Comparison of ENCODE assay signal across 15 cellular contexts in the genomic region with DNA sequence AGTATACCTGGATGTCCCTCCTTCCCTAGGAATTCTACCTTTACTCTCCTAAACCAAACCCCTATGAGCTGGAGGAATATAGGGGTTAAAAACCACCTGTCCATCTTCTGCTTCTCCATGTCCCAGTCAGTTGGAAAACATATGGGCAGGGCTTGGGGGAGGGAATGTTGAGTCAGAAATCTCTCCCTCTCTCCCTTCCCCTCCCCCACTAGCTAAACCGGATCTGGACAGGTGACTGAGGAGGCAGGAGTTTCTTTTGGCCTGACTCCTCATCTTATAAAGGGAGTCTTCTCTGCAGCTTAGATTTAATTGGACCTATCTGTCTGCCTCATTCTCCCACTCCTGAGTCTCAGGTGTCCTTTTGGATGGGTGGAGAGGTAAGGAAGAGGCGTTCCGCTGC. TPM values are rescaled to one million over a fixed set of nuclear protein-coding genes. Genes with fewer than 3 reads are reported as not detected.
DNase-seq lines count a peak whose midpoint lies in the region; ATAC-seq and TF ChIP-seq lines count a peak whose summit lies in the region.
"Had no signal": no experiment of that assay in that cellular context is flagged by ENCODE, and none has a peak within 500 bp of the region (broad histone marks: within the 10 kb centered on the region; RNA-seq: fewer than 3 reads in every experiment).

No MANE protein-coding gene starts in this region.

- H3K23me2 ChIP-seq in H9 (ENCODE audit: insufficient read length, low read depth, low read length, poor library complexity, severe bottlenecking), result no peaks in the 10 kb centered on the region

- H3K4me1 Mint-ChIP-seq in H9 (peaks cover 9 to 13% of the 10 kb centered on the region in 2 experiments), MCF 10A (ENCODE audit: insufficient read depth, unreplicated experiment) (no peaks in the 10 kb centered on the region)
- H3K4me1 Mint-ChIP-seq: activated B cell treated with CpG ODN at 0.5 μM for 24 hours had no signal

- H2BK5ac ChIP-seq in H9 (ENCODE audit: insufficient read length, low read length), result no peak overlapping the region

- H3K4me3 Mint-ChIP-seq in H9, result no peak overlapping the region; a peak in 1 of 5 replicates
- H3K4me3 Mint-ChIP-seq in MCF 10A (ENCODE audit: unreplicated experiment), result no peak overlapping the region
- H3K4me3 Mint-ChIP-seq: activated B cell treated with CpG ODN at 0.5 μM for 24 hours; activated T-cell treated with anti-CD3 and anti-CD28 coated beads, Interleukin-2, amount 50 U/mL, for 24 hours had no signal

- H2AFZ ChIP-seq in H9 (ENCODE audit: low read length), result no peak overlapping the region

- H4K91ac ChIP-seq in H9 (ENCODE audit: insufficient read length, low read depth, low read length), result no peak overlapping the region

- no peaks in the 10 kb centered on the region for H3K27me3 ChIP-seq in H9 (ENCODE audit: insufficient read depth, low read length)
- H3K27me3 ChIP-seq: BE2C had no signal

- H3T11ph ChIP-seq in H9 (ENCODE audit: low read length), result no peak overlapping the region

- H3K14ac ChIP-seq in H9 (ENCODE audit: insufficient read depth, low read length), result no peak overlapping the region

- BruUV-seq in MCF 10A (replicated peaks; lab: Mats Ljungman, UMichigan), result no TSS peak

- CTCF ChIA-PET in MCF 10A (lab: Yijun Ruan, JAX), result interaction anchor here (0.6 kb wide), 1 partner anchor 71 kb away, joined by 3 read pairs; no protein-coding TSS in a partner anchor

- H3K36me3 Mint-ChIP-seq in H9 (ENCODE audit: insufficient read depth in 1 of 3, low read depth in 3 of 3) (peaks cover 33 to 72% (median 69%) of the 10 kb centered on the region in 3 experiments), MCF 10A (ENCODE audit: insufficient read depth, unreplicated experiment) (no peaks in the 10 kb centered on the region)

- POLR2A ChIA-PET in MCF 10A (lab: Yijun Ruan, JAX), result interaction anchor here (0.6 to 1.7 kb wide), 5 partner anchors 14 to 274 kb away, joined by 3 to 6 read pairs (median 3); a partner anchor contains a TSS

- no peak overlapping the region for H3K4me2 ChIP-seq in H9 (ENCODE audit: insufficient read depth, insufficient read length, low read length)

- H4K20me1 ChIP-seq in H9 (ENCODE audit: control insufficient read depth, insufficient read depth, insufficient read length), result no peaks in the 10 kb centered on the region

- no peak overlapping the region for H3K18ac ChIP-seq in H9 (ENCODE audit: insufficient read length, low read depth, low read length)

- no peak for ATAC-seq in HG02798 (IDR thresholded peaks at IDR 0.05; ENCODE audit: poor library complexity, unreplicated experiment)

- H3K27ac ChIP-seq in H9 (ENCODE audit: insufficient read length, low read depth, low read length), result no peak overlapping the region
- H3K27ac ChIP-seq: SJSA1 had no signal

- H3K23ac ChIP-seq in H9 (ENCODE audit: insufficient read length, low read depth, low read length), result no peak overlapping the region

- H3K9ac ChIP-seq in H9 (ENCODE audit: extremely low read depth, insufficient read length, low read length), result no peak overlapping the region

- H3K4ac ChIP-seq in H9 (ENCODE audit: low read depth, low read length), result no peak overlapping the region

- DNase-seq in H9 (no peak), MCF 10A (ENCODE audit: unreplicated experiment) (peak; percentile 37), myocyte (ENCODE audit: low read depth) (peak; percentile 44), putamen (ENCODE audit: low spot score) (no peak)
- DNase-seq in stimulated activated CD4-positive, alpha-beta T cell treated with anti-CD3 and anti-CD28 coated beads, Interleukin-1b, Interleukin-23, amount 100 ng/mL, for 48 hours, result no peak
- DNase-seq: activated B cell treated with CpG ODN at 0.5 μM for 24 hours; activated T-cell treated with anti-CD3 and anti-CD28 coated beads, Interleukin-2, amount 50 U/mL, for 24 hours; aorta; BE2C; effector memory CD4-positive, alpha-beta T cell; glutamatergic neuron; NCI-H1417 treated with DMSO at 0.1 percent for 48 hours; occipital lobe had no signal

- WGBS in H9 (ENCODE audit: extremely low coverage, insufficient read length, low lambda C conversion rate), result no CpG with 5 or more reads among the region's 3 CpGs

- H3K79me2 ChIP-seq in H9 (ENCODE audit: insufficient read depth, low read length), result peaks cover 6% of the 10 kb centered on the region; the same call in 1 of the 2 replicates

- peak overlapping the region in 2 of 3 experiments; percentile 10 to 49; a peak in 1 of 7 replicates for H3K27ac Mint-ChIP-seq in H9
- no peak overlapping the region for H3K27ac Mint-ChIP-seq in MCF 10A (ENCODE audit: low read depth, unreplicated experiment)
- H3K27ac Mint-ChIP-seq: activated B cell treated with CpG ODN at 0.5 μM for 24 hours; activated T-cell treated with anti-CD3 and anti-CD28 coated beads, Interleukin-2, amount 50 U/mL, for 24 hours had no signal

- no peak overlapping the region for H2BK15ac ChIP-seq in H9 (ENCODE audit: low read depth, low read length)

- no peak overlapping the region for H4K8ac ChIP-seq in H9 (replicated peaks; ENCODE audit: insufficient read length, low read depth, low read length)

- H3K4me1 ChIP-seq in H9 (ENCODE audit: insufficient read depth, low read length), result 0 out of 2 replicates have a peak, but pooled peaks cover 2% of the 10 kb centered on the region
- H3K4me1 ChIP-seq: BE2C, SJSA1 had no signal

- H2BK120ac ChIP-seq in H9 (ENCODE audit: low read depth, low read length, poor library complexity, severe bottlenecking), result no peak overlapping the region

- no peaks in the 10 kb centered on the region for H3K79me1 ChIP-seq in H9 (ENCODE audit: insufficient read depth, low read depth, low read length, poor library complexity, severe bottlenecking)

- H3K9me3 Mint-ChIP-seq in H9 (no peaks in the 10 kb centered on the region), MCF 10A (ENCODE audit: unreplicated experiment) (no peaks in the 10 kb centered on the region)
- H3K9me3 Mint-ChIP-seq: activated B cell treated with CpG ODN at 0.5 μM for 24 hours; activated T-cell treated with anti-CD3 and anti-CD28 coated beads, Interleukin-2, amount 50 U/mL, for 24 hours had no signal

- no peak overlapping the region for H2BK12ac ChIP-seq in H9 (ENCODE audit: insufficient read length, low read depth, low read length)

- H2BK20ac ChIP-seq in H9 (ENCODE audit: low read depth, low read length, poor library complexity, severe bottlenecking), result no peak overlapping the region

- TF ChIP-seq CTCF in H9 (conservative IDR thresholded peaks at IDR 0.05) (no peak), MCF 10A (IDR thresholded peaks at IDR 0.05; ENCODE audit: unreplicated experiment) (no peak)

- H2AK5ac ChIP-seq in H9 (ENCODE audit: insufficient read length, low read length), result no peak overlapping the region

- H3K56ac ChIP-seq in H9 (ENCODE audit: insufficient read length, low read depth, low read length), result no peak overlapping the region

- no peaks in the 10 kb centered on the region for H3K27me3 Mint-ChIP-seq in H9 (ENCODE audit: low read depth)
- H3K27me3 Mint-ChIP-seq in MCF 10A (ENCODE audit: insufficient read depth, unreplicated experiment), result no peaks in the 10 kb centered on the region

- H4K5ac ChIP-seq in H9 (ENCODE audit: insufficient read length, low read depth, low read length), result no peak overlapping the region

- intact Hi-C loops in MCF 10A (cut with micrococcal nuclease), result no loop called here

- no peaks in the 10 kb centered on the region for H3K9me3 ChIP-seq in H9 (ENCODE audit: control insufficient read depth, low read depth, low read length)
- H3K9me3 ChIP-seq: BE2C, SJSA1 had no signal

RNA-seq across cellular contexts. Expression of a gene that starts 6.1 kb away (rescaled TPM):
- 51.2 and 56.5 TPM in 2 replicates for total RNA-seq in H9 (2021)
- 1.1 and 3.7 TPM in 2 replicates for total RNA-seq in MCF 10A (2022)
- 178 and 188 TPM in 2 replicates for total RNA-seq in myocyte
- polyA plus RNA-seq in myocyte (2012), result 25.0 TPM
- total RNA-seq: activated B cell treated with CpG ODN at 0.5 μM for 24 hours, SJSA1 had no signal

RNA-seq across cellular contexts. Expression of a gene that starts 18.3 kb away (rescaled TPM):
- total RNA-seq in H9 (2021) (248 TPM in 2 replicates), MCF 10A (2022) (158 and 205 TPM in 2 replicates), myocyte (233 and 241 TPM in 2 replicates)
- 105 TPM for polyA plus RNA-seq in myocyte (2012)

RNA-seq across cellular contexts. Expression of a gene that starts 30.3 kb away (rescaled TPM):
- 4,637 and 4,685 TPM in 2 replicates for total RNA-seq in H9 (2021)
- total RNA-seq in MCF 10A (2022), result 4,675 and 4,734 TPM in 2 replicates
- total RNA-seq in myocyte, result 1,498 and 1,992 TPM in 2 replicates
- polyA plus RNA-seq in myocyte (2012), result 5,312 TPM

RNA-seq across cellular contexts. Expression of a gene that starts 32.0 kb away (rescaled TPM):
- total RNA-seq in H9 (2021) (8.9 and 9.4 TPM in 2 replicates), MCF 10A (2022) (2.8 and 3.5 TPM in 2 replicates), myocyte (4.9 and 5.5 TPM in 2 replicates)
- 5.7 TPM for polyA plus RNA-seq in myocyte (2012)

RNA-seq across cellular contexts. Expression of a gene that starts 42.0 kb away (rescaled TPM):
- 111 and 112 TPM in 2 replicates for total RNA-seq in H9 (2021)
- total RNA-seq in MCF 10A (2022), result 111 and 123 TPM in 2 replicates
- total RNA-seq in myocyte, result 442 and 481 TPM in 2 replicates
- polyA plus RNA-seq in myocyte (2012), result 152 TPM

Comparison
In these comparisons a context has a peak if more than half of its experiments do, and no peak if none do; other contexts are left out.
1. DNase-seq: peak in MCF 10A (single experiment) and myocyte (single experiment); none in H9 (single experiment), stimulated activated CD4-positive, alpha-beta T cell treated with anti-CD3 and anti-CD28 coated beads, Interleukin-1b, Interleukin-23, amount 100 ng/mL, for 48 hours (single experiment) and putamen (single experiment).
2. RNA of a gene that starts 6.1 kb away (total RNA-seq): 178 to 188 TPM in myocyte and 51.2 to 56.5 TPM in H9; 1.1 to 3.7 TPM in MCF 10A; every median in the first group is over 10 times any median in the second.